Comparison of ENCODE assay signal across 3 cellular contexts in genomic region chr2:96064047-96064675, GRCh38. TPM values are rescaled to one million over a fixed set of nuclear protein-coding genes. Genes with fewer than 3 reads are reported as not detected.
"Had no signal": no experiment of that assay in that cellular context is flagged by ENCODE, and none has a peak within 500 bp of the region (broad histone marks: within the 10 kb centered on the region; RNA-seq: fewer than 3 reads in every experiment).

No MANE protein-coding gene starts in this region.

RNA-seq across cellular contexts. Expression of gene GPAT2, which starts 29.4 kb away (rescaled TPM):
- total RNA-seq: NCI-H460, RPMI7951, SJSA1 had no signal

RNA-seq across cellular contexts. Expression of gene ADRA2B, which starts 52.2 kb away (rescaled TPM):
- total RNA-seq: NCI-H460, RPMI7951, SJSA1 had no signal
